8 cellular contexts compared by ENCODE assay signal in the genomic region with DNA sequence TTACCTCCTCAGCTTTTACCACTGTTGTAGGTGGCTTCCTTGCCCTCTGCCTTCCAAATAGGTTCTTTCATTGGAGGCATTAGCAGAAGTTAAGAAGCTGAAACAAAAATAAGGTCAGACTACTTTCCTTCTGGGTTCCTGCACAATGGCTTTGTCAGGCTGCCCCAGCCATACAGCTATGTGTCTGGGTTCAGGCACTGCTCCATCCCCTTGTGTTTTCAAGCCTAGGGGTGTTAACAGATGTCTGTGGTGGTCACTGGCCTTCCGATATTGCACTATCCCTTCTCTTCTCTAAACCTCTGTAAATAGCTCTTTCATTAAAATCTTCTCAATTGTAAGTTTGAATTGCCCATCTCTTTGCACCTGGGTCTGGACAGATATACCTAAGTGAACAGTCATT.
"Had no signal": no experiment of that assay in that cellular context is flagged by ENCODE, and none has a peak within 500 bp of the region (broad histone marks: within the 10 kb centered on the region; RNA-seq: fewer than 3 reads in every experiment).

No MANE protein-coding gene starts in this region.

- H3K4me1 Mint-ChIP-seq: H9 had no signal

- FAIRE-seq: H1, H54, HTR-8/SVneo had no signal

- H2AFZ ChIP-seq: GM23248 had no signal

- H3K4me3 ChIP-seq: GM23248 had no signal

- H3K4me3 Mint-ChIP-seq: H9 had no signal

- H3K27ac ChIP-seq: GM23248 had no signal

- H3K9ac ChIP-seq: GM23248 had no signal

- DNase-seq: GM23248, H9, HCEC 1CT, IMR-90, KBM-7 had no signal

- H3K27ac Mint-ChIP-seq: H9 had no signal
